ENCODE assay signal across 8 cellular contexts in the genomic region with DNA sequence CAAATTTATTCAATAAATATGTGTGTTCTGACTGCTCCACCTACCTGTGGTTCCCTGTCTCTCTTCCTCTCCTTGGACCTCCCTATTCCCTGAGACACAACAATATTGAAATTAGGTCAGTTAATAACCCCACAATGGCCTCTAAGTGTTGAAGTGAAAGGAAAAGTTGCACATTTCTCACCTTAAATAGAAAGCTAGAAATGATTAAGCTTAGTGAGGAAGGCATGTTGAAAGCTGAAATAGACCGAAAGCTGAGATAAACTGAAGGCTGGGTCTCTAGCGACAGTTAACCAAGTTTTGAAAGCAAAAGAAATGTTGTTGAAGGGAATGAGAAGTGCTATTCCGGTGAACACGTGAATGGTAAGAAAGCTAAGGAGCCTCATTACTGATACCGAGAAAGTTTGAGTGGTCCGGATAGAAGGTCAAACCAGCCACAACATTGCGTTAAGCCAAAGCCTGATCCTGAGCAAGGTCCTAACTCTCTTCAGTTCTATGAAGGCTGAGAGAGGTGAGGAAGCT.
DNase-seq lines count a peak whose midpoint lies in the region; ATAC-seq lines count a peak whose summit lies in the region.

No MANE protein-coding gene starts in this region.

- ATAC-seq in GM18519 (IDR thresholded peaks at IDR 0.05; ENCODE audit: low FRiP score, unreplicated experiment) (peak; percentile 94), GM21367 (IDR thresholded peaks at IDR 0.05; ENCODE audit: unreplicated experiment) (peak; percentile 96), HG03097 (IDR thresholded peaks at IDR 0.05; ENCODE audit: low FRiP score, unreplicated experiment) (peak; percentile 89)
- ATAC-seq in effector memory CD8-positive, alpha-beta T cell (replicated peaks) = peak; percentile 70

- no peaks in the 10 kb centered on the region for H3K36me3 Mint-ChIP-seq in effector memory CD8-positive, alpha-beta T cell (ENCODE audit: insufficient read depth)

- DNase-seq in effector memory CD8-positive, alpha-beta T cell = no peak
- DNase-seq in NCI-H510A treated with DMSO at 0.1 percent for 48 hours (lab: John Stamatoyannopoulos, UW) = no peak
- DNase-seq in SKM-1 treated with dmso at 0.1 percent for 144 hours (lab: John Stamatoyannopoulos, UW; ENCODE audit: unreplicated experiment) = no peak
- no peak for DNase-seq in NCI-H1694 (lab: John Stamatoyannopoulos, UW)
- DNase-seq in NCI-H82 treated with DMSO at 0.1 percent for 48 hours (lab: John Stamatoyannopoulos, UW; ENCODE audit: unreplicated experiment) = no peak

- peaks cover 13 to 25% of the 10 kb centered on the region in 2 donors for H3K4me1 Mint-ChIP-seq in effector memory CD8-positive, alpha-beta T cell (ENCODE audit: low read depth in 2 of 2)

- peak overlapping the region; percentile 40 to 79 for H3K4me3 Mint-ChIP-seq in effector memory CD8-positive, alpha-beta T cell

- H3K9me3 Mint-ChIP-seq in effector memory CD8-positive, alpha-beta T cell = no peaks in the 10 kb centered on the region

- no peaks in the 10 kb centered on the region for H3K27me3 Mint-ChIP-seq in effector memory CD8-positive, alpha-beta T cell

- peak overlapping the region; percentile 77 to 94 for H3K27ac Mint-ChIP-seq in effector memory CD8-positive, alpha-beta T cell
